ENCODE assay signal across 24 cellular contexts in genomic region chr10:103643381-103643780, GRCh38.
DNase-seq lines count a peak whose midpoint lies in the region; ATAC-seq and TF ChIP-seq lines count a peak whose summit lies in the region.
"Had no signal": no experiment of that assay in that cellular context is flagged by ENCODE, and none has a peak within 500 bp of the region (broad histone marks: within the 10 kb centered on the region; RNA-seq: fewer than 3 reads in every experiment).

No MANE protein-coding gene starts in this region.

- in situ Hi-C loops in IMR-90 (cut with MboI; ENCODE audit: low sequenced_read_pairs): no loop called here

- dilution Hi-C loops in IMR-90 (cut with HindIII; ENCODE audit: low sequenced_read_pairs, unreplicated experiment): no loop called here

- no peak overlapping the region for H4K91ac ChIP-seq in IMR-90 (ENCODE audit: insufficient read depth, low read depth, low read length)

- H3K4me1 ChIP-seq in IMR-90 (ENCODE audit: control insufficient read depth, insufficient read depth, low read length) (peaks cover 26% of the 10 kb centered on the region), tibial nerve (peaks cover 2 to 100% (median 53%) of the 10 kb centered on the region in 4 donors), BE2C (peaks cover 2% of the 10 kb centered on the region)

- H2BK5ac ChIP-seq in IMR-90 (ENCODE audit: low read depth, low read length, poor library complexity, severe bottlenecking): no peak overlapping the region

- no TSS peak for BruUV-seq in IMR-90 (replicated peaks; lab: Mats Ljungman, UMichigan)

- no peak for TF ChIP-seq EP300 in tibial nerve (IDR thresholded peaks at IDR 0.05)

- H3K4me3 ChIP-seq in IMR-90 (ENCODE audit: insufficient read depth, low read depth, low read length): no peak overlapping the region
- no peak overlapping the region for H3K4me3 ChIP-seq in epithelial cell of esophagus (ENCODE audit: low read length)
- no peak overlapping the region for H3K4me3 ChIP-seq in tibial nerve
- no peak overlapping the region for H3K4me3 ChIP-seq in BE2C (ENCODE audit: low read depth, low read length)
- H3K4me3 ChIP-seq: GM12878 had no signal

- no peak overlapping the region for H3K27ac ChIP-seq in IMR-90 (ENCODE audit: insufficient read depth, low read length)
- H3K27ac ChIP-seq in tibial nerve: peak overlapping the region in 3 of 4 donors; percentile 22 to 90 (median 77)
- H3K27ac ChIP-seq: C4-2B had no signal

- H3K23ac ChIP-seq in IMR-90 (ENCODE audit: low read depth, low read length): no peak overlapping the region

- no peak overlapping the region for H2BK120ac ChIP-seq in IMR-90 (ENCODE audit: low read depth, low read length)

- no peak overlapping the region for H3K56ac ChIP-seq in IMR-90 (ENCODE audit: extremely low read depth, insufficient read depth, low read length)

- peaks cover 56 to 92% of the 10 kb centered on the region in 2 experiments for H3K79me1 ChIP-seq in IMR-90 (ENCODE audit: low read depth in 1 of 2, low read length in 2 of 2)

- H2AK9ac ChIP-seq in IMR-90 (replicated peaks; ENCODE audit: low read depth, low read length, poor library complexity): no peak overlapping the region

- H2BK20ac ChIP-seq in IMR-90 (ENCODE audit: low read depth, low read length): no peak overlapping the region

- H3K18ac ChIP-seq in IMR-90 (ENCODE audit: low read depth, low read length): no peak overlapping the region

- TF ChIP-seq CTCF in IMR-90 (conservative IDR thresholded peaks at IDR 0.05; ENCODE audit: low read depth, low read length): no peak
- TF ChIP-seq CTCF in epithelial cell of esophagus (IDR thresholded peaks at IDR 0.05; ENCODE audit: insufficient read depth, low read depth, low read length, missing control alignments): no peak
- TF ChIP-seq CTCF in tibial nerve (IDR thresholded peaks at IDR 0.05): no peak
- TF ChIP-seq CTCF in BE2C (IDR thresholded peaks at IDR 0.05; ENCODE audit: low read depth, low read length): no peak

- no peak overlapping the region for H3K14ac ChIP-seq in IMR-90 (replicated peaks; ENCODE audit: low read depth, low read length)

- H3K36me3 ChIP-seq in IMR-90 (ENCODE audit: control insufficient read depth, insufficient read depth, low read length) (peaks cover 22% of the 10 kb centered on the region), tibial nerve (peaks cover 0 to 9% (median 0%) of the 10 kb centered on the region in 3 donors), BE2C (no peaks in the 10 kb centered on the region)

- no peak overlapping the region for H3K4me2 ChIP-seq in IMR-90 (ENCODE audit: low read depth, low read length)
- H3K4me2 ChIP-seq: SK-N-SH had no signal

- ATAC-seq in IMR-90 (ENCODE audit: low read depth): no peak
- no peak for ATAC-seq in left lobe of liver
- no peak for ATAC-seq in GM21737 (IDR thresholded peaks at IDR 0.05; ENCODE audit: unreplicated experiment)
- ATAC-seq: CD8-positive, alpha-beta T cell; GM12878; HCT116 had no signal

- intact Hi-C loops in IMR-90 (cut with micrococcal nuclease): no loop called here

- no peaks in the 10 kb centered on the region for H3K9me3 ChIP-seq in IMR-90 (ENCODE audit: control insufficient read depth, insufficient read depth, low read length)
- no peaks in the 10 kb centered on the region for H3K9me3 ChIP-seq in tibial nerve
- H3K9me3 ChIP-seq in BE2C: no peaks in the 10 kb centered on the region
- H3K9me3 ChIP-seq: Caco-2, SK-N-SH had no signal

- H3K27me3 ChIP-seq in IMR-90 (ENCODE audit: control insufficient read depth, insufficient read depth, low read length): no peaks in the 10 kb centered on the region
- no peaks in the 10 kb centered on the region for H3K27me3 ChIP-seq in tibial nerve
- H3K27me3 ChIP-seq in BE2C: no peaks in the 10 kb centered on the region

- H3K9me1 ChIP-seq in IMR-90 (ENCODE audit: insufficient read depth, low read length): peaks cover 58% of the 10 kb centered on the region

- H4K20me1 ChIP-seq in IMR-90 (ENCODE audit: insufficient read depth, low read length): peaks cover 62% of the 10 kb centered on the region

- no peak overlapping the region for H4K5ac ChIP-seq in IMR-90 (ENCODE audit: low read depth, low read length)

- H4K8ac ChIP-seq in IMR-90 (ENCODE audit: low read depth in 2 of 2, low read length in 2 of 2): no peak overlapping the region; a peak in 1 of 4 replicates

- WGBS in IMR-90 (ENCODE audit: extremely low coverage in 2 of 2, insufficient read length in 1 of 2), 2 experiments: 94% methylated on average over 6 of the region's 7 CpGs; no CpG with 5 or more reads in 1 of the 2 experiments
- WGBS in tibial nerve, 2 donors: 57 to 67% methylated on average over 7 of the region's 7 CpGs

- DNase-seq in IMR-90: peak; percentile 52
- DNase-seq in epithelial cell of esophagus (ENCODE audit: low read depth): peak; percentile 84
- DNase-seq in iris pigment epithelial cell (ENCODE audit: low read depth): peak; percentile 37
- no peak for DNase-seq in tibial nerve (ENCODE audit: low spot score in 2 of 2)
- DNase-seq in left lobe of liver (ENCODE audit: low spot score): no peak
- no peak for DNase-seq in BE2C
- DNase-seq in 8988T: no peak
- DNase-seq: Caco-2; CD8-positive, alpha-beta T cell; GDM1; Karpas-422; MV-4-11; NCI-H1105 treated with DMSO at 0.1 percent for 48 hours; NCI-H146; NCI-H1930; NCI-H2107; NCI-H526 treated with DMSO at 0.1 percent for 48 hours; RPMI8226; SK-N-SH; SW 1271 had no signal

- no peak overlapping the region for H2AK5ac ChIP-seq in IMR-90 (ENCODE audit: low read depth, low read length)

- no peak overlapping the region for H3K4ac ChIP-seq in IMR-90 (ENCODE audit: low read depth, low read length)

- TF ChIP-seq POLR2A in IMR-90 (IDR thresholded peaks at IDR 0.05; ENCODE audit: low read depth, low read length): no peak
- no peak for TF ChIP-seq POLR2A in tibial nerve (IDR thresholded peaks at IDR 0.05)

- CTCF ChIA-PET in IMR-90 (lab: Yijun Ruan, JAX): no interaction called here

- no peak for TF ChIP-seq RAD21 in IMR-90 (IDR thresholded peaks at IDR 0.05; ENCODE audit: low read length)

- no peak overlapping the region for H2BK15ac ChIP-seq in IMR-90 (ENCODE audit: low read depth, low read length)

- no peak overlapping the region for H2AFZ ChIP-seq in IMR-90 (replicated peaks; ENCODE audit: low read length, poor library complexity)

- H3K9ac ChIP-seq in IMR-90 (ENCODE audit: low read depth, low read length): no peak overlapping the region
- H3K9ac ChIP-seq: SK-N-SH had no signal

- POLR2A ChIA-PET in IMR-90 (lab: Charles Lee; ENCODE audit: unreplicated experiment): no interaction called here

TF ChIP-seq in IMR-90, 13 proteins besides CTCF, POLR2A, EP300 and RAD21:
- TF ChIP-seq BHLHE40 (IDR thresholded peaks at IDR 0.05; ENCODE audit: low read depth, low read length) (no peak), MAFK (IDR thresholded peaks at IDR 0.05; ENCODE audit: low read depth, low read length) (no peak)

Comparison
In these comparisons a context has a peak if more than half of its experiments do, and no peak if none do; other contexts are left out.
1. DNase-seq: peak in IMR-90 (single experiment), epithelial cell of esophagus (single experiment) and iris pigment epithelial cell (single experiment); none in tibial nerve (0 of 2), left lobe of liver (single experiment), BE2C (single experiment) and 8988T (single experiment).